In genomic region chr14:33676135-33676566, GRCh38 we compare ENCODE assay signal across 9 cellular contexts.
DNase-seq lines count a peak whose midpoint lies in the region; ATAC-seq, FAIRE-seq and TF ChIP-seq lines count a peak whose summit lies in the region.
"Had no signal": no experiment of that assay in that cellular context is flagged by ENCODE, and none has a peak within 500 bp of the region (broad histone marks: within the 10 kb centered on the region; RNA-seq: fewer than 3 reads in every experiment).

No MANE protein-coding gene starts in this region.

- no peak overlapping the region for H3K4me2 ChIP-seq in fibroblast of lung (ENCODE audit: extremely low read depth, insufficient read depth, low read length)

- H2AFZ ChIP-seq in fibroblast of lung (ENCODE audit: low read length) = no peak overlapping the region

- no peaks in the 10 kb centered on the region for H3K4me1 ChIP-seq in fibroblast of lung (ENCODE audit: control insufficient read depth, extremely low read depth, insufficient read depth, low read length)

- intact Hi-C loops in posterior cingulate gyrus (cut with DNase I) = loop anchor here (5.0 kb wide), 1 partner anchor 116 kb away; no protein-coding TSS in a partner anchor

- no peaks in the 10 kb centered on the region for H3K36me3 ChIP-seq in fibroblast of lung (ENCODE audit: control insufficient read depth, insufficient read depth, low read length)

- FAIRE-seq in D721Med (lab: Jason Lieb, UNC) = no peak

- no peaks in the 10 kb centered on the region for H4K20me1 ChIP-seq in fibroblast of lung (ENCODE audit: control insufficient read depth, extremely low read depth, insufficient read depth, low read length)

- no peaks in the 10 kb centered on the region for H3K27me3 ChIP-seq in fibroblast of lung (ENCODE audit: control insufficient read depth, insufficient read depth, low read length)

- no peaks in the 10 kb centered on the region for H3K9me3 ChIP-seq in fibroblast of lung (ENCODE audit: control insufficient read depth, insufficient read depth, low read depth, low read length)

- no peaks in the 10 kb centered on the region for H3K79me2 ChIP-seq in fibroblast of lung (ENCODE audit: control insufficient read depth, insufficient read depth, low read length)

- no peak overlapping the region for H3K9ac ChIP-seq in fibroblast of lung (ENCODE audit: insufficient read depth, low read length)

- no peak overlapping the region for H3K4me3 ChIP-seq in fibroblast of lung (replicated peaks in 1 of 4; ENCODE audit: control extremely low read depth in 1 of 4, insufficient read depth in 1 of 4, low read depth in 3 of 4, low read length in 4 of 4)
- H3K4me3 ChIP-seq in coronary artery = no peak overlapping the region
- H3K4me3 ChIP-seq: lung had no signal

- no peak for DNase-seq in D721Med (ENCODE audit: insufficient read length, low spot score)
- peak; percentile 54 to 70 for DNase-seq in fibroblast of lung (ENCODE audit: low read depth in 2 of 2)
- peak; percentile 34 to 93 (median 49) for DNase-seq in posterior cingulate gyrus
- no peak for DNase-seq in coronary artery (ENCODE audit: low spot score)
- no peak for DNase-seq in HCEC 1CT

- TF ChIP-seq CTCF in D721Med (IDR thresholded peaks at IDR 0.05; ENCODE audit: insufficient read depth, missing control alignments) = peak; percentile 41
- TF ChIP-seq CTCF in fibroblast of lung (conservative IDR thresholded peaks at IDR 0.05 in 1 of 2, IDR thresholded peaks at IDR 0.05 in 1 of 2; ENCODE audit: low read depth in 1 of 2, low read length in 2 of 2) = peak; percentile 28 to 57
- no peak for TF ChIP-seq CTCF in coronary artery (IDR thresholded peaks at IDR 0.05)

- ATAC-seq in HG03442 (IDR thresholded peaks at IDR 0.05; ENCODE audit: unreplicated experiment) = peak; percentile 74
- no peak for ATAC-seq in HG03135 (IDR thresholded peaks at IDR 0.05; ENCODE audit: unreplicated experiment)

- H3K27ac ChIP-seq in fibroblast of lung (ENCODE audit: insufficient read depth, low read length) = no peak overlapping the region
- no peak overlapping the region for H3K27ac ChIP-seq in coronary artery

TF ChIP-seq in PFSK-1, 5 proteins besides CTCF, POLR2A, EP300 and RAD21:
- TF ChIP-seq TAF1 (IDR thresholded peaks at IDR 0.05; ENCODE audit: borderline replicate concordance, insufficient read depth, low read length) = no peak
- TF ChIP-seq FOXP2 (optimal IDR thresholded peaks at IDR 0.05; ENCODE audit: borderline replicate concordance, extremely low read depth, extremely low read length, insufficient read depth) = peak; percentile 23
- no peak for TF ChIP-seq POLR2AphosphoS5 (IDR thresholded peaks at IDR 0.05; ENCODE audit: low read depth, low read length)
- no peak for TF ChIP-seq REST (IDR thresholded peaks at IDR 0.05; ENCODE audit: insufficient read depth in 1 of 2, low read depth in 2 of 2, low read length in 2 of 2)

Comparison
In these comparisons a context has a peak if more than half of its experiments do, and no peak if none do; other contexts are left out.
1. DNase-seq: peak in fibroblast of lung (2 of 2) and posterior cingulate gyrus (10 of 10); none in D721Med (single experiment), coronary artery (single experiment) and HCEC 1CT (single experiment).